In the genomic region with DNA sequence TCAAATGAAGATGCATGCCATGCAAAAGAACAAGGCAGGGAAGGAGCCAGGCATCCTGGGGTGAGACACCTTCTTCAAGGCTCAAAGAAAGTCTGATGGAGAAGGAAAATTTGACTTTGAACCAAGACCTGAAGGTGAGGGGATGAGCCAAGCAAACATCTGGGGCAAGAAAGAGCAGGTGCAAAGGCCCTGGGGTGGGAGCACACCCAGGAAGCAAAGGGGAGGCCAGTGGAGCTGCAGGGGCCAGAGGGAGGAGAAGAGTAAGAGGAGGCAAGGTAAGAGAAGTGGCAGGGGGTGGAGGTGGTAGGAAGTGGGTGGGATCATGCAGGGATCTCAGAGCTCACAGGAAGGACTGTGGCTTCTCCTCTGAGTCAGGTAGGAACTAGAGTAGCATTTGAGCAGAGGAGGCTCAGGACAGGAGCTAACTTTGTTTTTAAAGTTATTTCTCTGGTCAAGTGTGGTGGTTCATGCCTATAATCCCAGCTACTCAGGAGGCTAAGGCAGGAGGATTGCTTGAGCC, we compare ENCODE assay signal across 7 cellular contexts. TPM values are rescaled to one million over a fixed set of nuclear protein-coding genes. Genes with fewer than 3 reads are reported as not detected.
"Had no signal": no experiment of that assay in that cellular context is flagged by ENCODE, and none has a peak within 500 bp of the region (broad histone marks: within the 10 kb centered on the region; RNA-seq: fewer than 3 reads in every experiment).

No MANE protein-coding gene starts in this region.

- H3K27me3 Mint-ChIP-seq: IgD-negative memory B cell had no signal

- ATAC-seq: HCT116 had no signal

- DNase-seq: GM23248, GOT3, H7 had no signal

RNA-seq across cellular contexts. Expression of gene SLC13A3, which starts 49.6 kb away (rescaled TPM):
- total RNA-seq: H4, HT-29 had no signal
- polyA plus RNA-seq: IgD-negative memory B cell had no signal

RNA-seq across cellular contexts. Expression of gene OCSTAMP, which starts 51.2 kb away (rescaled TPM):
- total RNA-seq: GM23248, H4, H7, HT-29 had no signal
- polyA plus RNA-seq: GM23248, IgD-negative memory B cell had no signal
